Comparison of ENCODE assay signal across 1 cellular context in the genomic region with DNA sequence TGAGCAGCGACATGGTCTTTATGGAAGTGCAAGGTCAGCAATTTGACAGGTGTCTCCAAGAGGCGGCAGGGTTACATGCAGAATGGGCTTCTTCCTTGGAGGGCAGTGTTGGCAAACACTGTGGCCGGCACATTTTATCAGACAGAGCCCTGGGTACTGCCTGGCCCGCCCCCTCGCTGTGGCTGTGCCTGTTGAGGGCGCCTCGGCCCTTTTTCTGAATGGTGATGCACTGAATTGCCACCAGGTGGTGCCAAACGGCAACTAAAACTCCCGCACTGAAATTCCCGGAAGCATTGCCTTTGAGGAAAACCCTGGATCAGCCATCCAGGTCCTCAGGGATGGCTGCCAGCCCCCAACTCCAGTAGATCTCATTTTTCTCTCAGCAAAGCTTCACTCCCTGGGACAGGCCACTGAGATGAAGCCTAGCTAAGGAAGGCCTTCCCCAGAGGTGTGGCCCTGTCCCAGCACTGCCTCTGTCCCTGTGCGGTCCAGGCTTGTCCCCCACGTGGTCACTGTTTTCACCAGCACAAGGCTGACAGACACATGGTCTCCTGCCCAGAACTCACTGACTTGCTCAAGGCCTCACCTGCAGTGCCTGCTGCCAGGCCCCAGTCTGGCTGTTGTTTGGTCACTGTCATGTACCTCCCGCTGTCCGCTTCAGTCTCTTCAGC.
TF ChIP-seq lines count a peak whose summit lies in the region.

No MANE protein-coding gene starts in this region.

TF ChIP-seq in GM12878, 131 proteins besides CTCF, POLR2A, EP300 and RAD21 (continued from another document):
- no peak for TF ChIP-seq BACH1 (IDR thresholded peaks at IDR 0.05; ENCODE audit: borderline replicate concordance)
- TF ChIP-seq ZSCAN29 (IDR thresholded peaks at IDR 0.05) = no peak
- TF ChIP-seq CHD2 (IDR thresholded peaks at IDR 0.05; ENCODE audit: borderline replicate concordance, low read depth, low read length) = no peak
- TF ChIP-seq RUNX3 (IDR thresholded peaks at IDR 0.05; ENCODE audit: low read length) = no peak
